ENCODE assay signal across 18 cellular contexts in the genomic region with DNA sequence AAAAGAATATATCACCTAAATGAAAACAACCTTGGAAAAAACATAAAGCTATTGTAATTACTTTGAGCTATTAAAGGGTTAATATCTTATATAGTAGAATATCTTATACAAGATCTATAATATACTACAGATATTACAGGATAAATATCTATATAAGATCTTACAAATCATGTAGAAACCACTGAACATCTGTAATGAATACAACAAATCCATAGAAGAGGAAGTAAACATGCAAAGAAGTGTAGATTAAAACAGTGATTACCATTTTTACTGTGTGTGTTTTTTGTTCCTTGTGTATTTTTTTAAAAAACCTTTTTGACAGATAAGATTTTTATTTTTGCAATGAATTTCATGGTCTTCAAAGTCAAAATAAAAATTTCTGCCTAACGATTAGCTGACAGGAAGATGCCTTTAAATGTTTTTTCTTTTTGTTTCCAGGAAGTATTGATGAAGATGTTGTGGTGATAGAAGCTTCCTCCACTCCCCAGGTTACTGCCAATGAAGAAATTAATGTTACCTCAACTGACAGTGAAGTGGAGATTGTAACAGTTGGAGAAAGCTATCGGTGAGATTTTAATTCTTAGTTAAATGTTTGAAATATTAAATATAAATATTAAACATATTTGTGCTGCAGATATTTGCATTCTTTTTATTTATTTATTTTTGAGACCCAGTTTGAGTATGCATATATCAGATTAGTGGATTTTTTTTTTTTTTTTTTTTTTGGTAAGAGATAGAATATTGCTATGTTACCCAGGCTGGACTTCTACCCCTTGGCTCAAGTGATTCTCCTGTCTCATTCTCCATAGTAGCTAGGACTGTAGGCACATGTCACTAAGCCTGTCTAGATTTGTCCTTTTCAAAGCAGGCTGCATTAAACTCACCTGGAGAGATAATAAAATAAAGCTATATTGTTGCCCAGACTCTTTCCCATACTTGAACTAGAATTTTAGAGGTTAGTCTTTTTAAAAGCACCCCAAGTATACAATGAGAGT. TPM values are rescaled to one million over a fixed set of nuclear protein-coding genes. Genes with fewer than 3 reads are reported as not detected.
DNase-seq lines count a peak whose midpoint lies in the region; ATAC-seq, FAIRE-seq and TF ChIP-seq lines count a peak whose summit lies in the region.
"Had no signal": no experiment of that assay in that cellular context is flagged by ENCODE, and none has a peak within 500 bp of the region (broad histone marks: within the 10 kb centered on the region; RNA-seq: fewer than 3 reads in every experiment).

No MANE protein-coding gene starts in this region.

- no peak for TF ChIP-seq CTCF in chondrocyte (IDR thresholded peaks at IDR 0.05)

- H3K4me1 ChIP-seq in CD4-positive, CD25-positive, alpha-beta regulatory T cell (ENCODE audit: control insufficient read depth, insufficient read depth, low read length, poor library complexity, severe bottlenecking): peaks cover 26% of the 10 kb centered on the region
- H3K4me1 ChIP-seq: prostate gland had no signal

- peaks cover 18% of the 10 kb centered on the region for H3K36me3 Mint-ChIP-seq in CD4-positive, CD25-positive, alpha-beta regulatory T cell
- H3K36me3 Mint-ChIP-seq in T-helper 2 cell treated with Interferon-gamma antibody and Interleukin-4, amounts not matched to agents 5 μg/mL and 100 μg/mL, for 36 hours (ENCODE audit: low read depth): peaks cover 41% of the 10 kb centered on the region
- peaks cover 10% of the 10 kb centered on the region for H3K36me3 Mint-ChIP-seq in chondrocyte (ENCODE audit: low read depth)

- H3K27me3 Mint-ChIP-seq in CD4-positive, CD25-positive, alpha-beta regulatory T cell: no peaks in the 10 kb centered on the region
- no peaks in the 10 kb centered on the region for H3K27me3 Mint-ChIP-seq in T-helper 2 cell treated with Interferon-gamma antibody and Interleukin-4, amounts not matched to agents 5 μg/mL and 100 μg/mL, for 36 hours (ENCODE audit: low read depth)
- H3K27me3 Mint-ChIP-seq in chondrocyte (ENCODE audit: low read depth): no peaks in the 10 kb centered on the region
- H3K27me3 Mint-ChIP-seq: activated naive CD8-positive, alpha-beta T cell; brain had no signal

- H3K9me3 ChIP-seq in CD4-positive, CD25-positive, alpha-beta regulatory T cell (ENCODE audit: control insufficient read depth in 2 of 2, low read length in 2 of 2): no peaks in the 10 kb centered on the region
- H3K9me3 ChIP-seq: prostate gland, thoracic aorta had no signal

- H3K4me3 Mint-ChIP-seq in CD4-positive, CD25-positive, alpha-beta regulatory T cell: peak overlapping the region; percentile 72 to 80 (median 78)
- H3K4me3 Mint-ChIP-seq in T-helper 2 cell treated with Interferon-gamma antibody and Interleukin-4, amounts not matched to agents 5 μg/mL and 100 μg/mL, for 36 hours: peak overlapping the region; percentile 86
- no peak overlapping the region for H3K4me3 Mint-ChIP-seq in chondrocyte (ENCODE audit: unreplicated experiment)
- H3K4me3 Mint-ChIP-seq: activated naive CD8-positive, alpha-beta T cell; brain had no signal

- peak overlapping the region; percentile 62 to 92 (median 86) for H3K27ac Mint-ChIP-seq in CD4-positive, CD25-positive, alpha-beta regulatory T cell
- peak overlapping the region; percentile 94 for H3K27ac Mint-ChIP-seq in T-helper 2 cell treated with Interferon-gamma antibody and Interleukin-4, amounts not matched to agents 5 μg/mL and 100 μg/mL, for 36 hours
- H3K27ac Mint-ChIP-seq in chondrocyte (ENCODE audit: unreplicated experiment): no peak overlapping the region
- H3K27ac Mint-ChIP-seq: activated naive CD8-positive, alpha-beta T cell had no signal

- FAIRE-seq in G401.6 (lab: Jason Lieb, UNC) (peak; percentile 47), GM12891 (lab: Jason Lieb, UNC) (no peak)

- no peak for TF ChIP-seq POLR2A in GM12891 (IDR thresholded peaks at IDR 0.05; ENCODE audit: low read depth, low read length)

- no peaks in the 10 kb centered on the region for H3K27me3 ChIP-seq in CD4-positive, CD25-positive, alpha-beta regulatory T cell (ENCODE audit: control insufficient read depth, insufficient read depth, low read length)

- H3K4me1 Mint-ChIP-seq in CD4-positive, CD25-positive, alpha-beta regulatory T cell: peaks cover 30 to 65% (median 53%) of the 10 kb centered on the region in 4 donors
- peaks cover 30% of the 10 kb centered on the region for H3K4me1 Mint-ChIP-seq in T-helper 2 cell treated with Interferon-gamma antibody and Interleukin-4, amounts not matched to agents 5 μg/mL and 100 μg/mL, for 36 hours (ENCODE audit: low read depth)
- no peaks in the 10 kb centered on the region for H3K4me1 Mint-ChIP-seq in chondrocyte (ENCODE audit: low read depth)
- H3K4me1 Mint-ChIP-seq: brain had no signal

- ATAC-seq in CD4-positive, CD25-positive, alpha-beta regulatory T cell (ENCODE audit: low read depth in 2 of 2): peak in 1 of 2 donors; percentile 65
- ATAC-seq in left lobe of liver (peak; percentile 91), HG03342 (IDR thresholded peaks at IDR 0.05; ENCODE audit: unreplicated experiment) (no peak)

- DNase-seq in CD4-positive, CD25-positive, alpha-beta regulatory T cell: peak in 2 of 3 donors; percentile 20 to 67
- DNase-seq in T-helper 2 cell treated with Interferon-gamma antibody and Interleukin-4, amounts not matched to agents 5 μg/mL and 100 μg/mL, for 36 hours (ENCODE audit: low spot score): no peak
- no peak for DNase-seq in left lobe of liver (ENCODE audit: low spot score)
- DNase-seq in chondrocyte (ENCODE audit: low spot score): no peak
- no peak for DNase-seq in GM12891 (ENCODE audit: insufficient read length, low spot score)
- no peak for DNase-seq in SKM-1 treated with dmso at 0.1 percent for 144 hours (lab: John Stamatoyannopoulos, UW; ENCODE audit: unreplicated experiment)
- DNase-seq: AML-193, dermis blood vessel endothelial cell, HCEC 1CT, NCI-H1694, NCI-H2227 treated with DMSO at 0.1 percent for 48 hours had no signal

- peak overlapping the region; percentile 65 for H3K27ac ChIP-seq in CD4-positive, CD25-positive, alpha-beta regulatory T cell (ENCODE audit: insufficient read depth, low read length, poor library complexity, severe bottlenecking)
- H3K27ac ChIP-seq: prostate gland, thoracic aorta had no signal

- no peaks in the 10 kb centered on the region for H3K9me3 Mint-ChIP-seq in CD4-positive, CD25-positive, alpha-beta regulatory T cell
- no peaks in the 10 kb centered on the region for H3K9me3 Mint-ChIP-seq in T-helper 2 cell treated with Interferon-gamma antibody and Interleukin-4, amounts not matched to agents 5 μg/mL and 100 μg/mL, for 36 hours
- H3K9me3 Mint-ChIP-seq in chondrocyte (ENCODE audit: low read depth): no peaks in the 10 kb centered on the region
- H3K9me3 Mint-ChIP-seq: brain had no signal

- peak overlapping the region; percentile 72 for H3K4me3 ChIP-seq in CD4-positive, CD25-positive, alpha-beta regulatory T cell (ENCODE audit: low read depth, low read length)
- H3K4me3 ChIP-seq: prostate gland, smooth muscle cell, thoracic aorta had no signal

- H3K36me3 ChIP-seq in CD4-positive, CD25-positive, alpha-beta regulatory T cell (ENCODE audit: control insufficient read depth, insufficient read depth, low read length): peaks cover 31% of the 10 kb centered on the region
- H3K36me3 ChIP-seq: prostate gland, thoracic aorta had no signal

TF ChIP-seq in GM12891, 5 proteins besides CTCF, POLR2A, EP300 and RAD21:
- no peak for TF ChIP-seq POU2F2 (IDR thresholded peaks at IDR 0.05; ENCODE audit: low read depth, low read length)
- TF ChIP-seq POLR2AphosphoS5 (IDR thresholded peaks at IDR 0.05; ENCODE audit: low read depth, low read length): no peak
- TF ChIP-seq TAF1 (IDR thresholded peaks at IDR 0.05; ENCODE audit: low read depth, low read length): no peak
- TF ChIP-seq PAX5 (IDR thresholded peaks at IDR 0.05; ENCODE audit: insufficient read depth, low read length, severe bottlenecking): no peak
- TF ChIP-seq SPI1 (IDR thresholded peaks at IDR 0.05; ENCODE audit: low read depth, low read length): no peak

RNA-seq across cellular contexts. Expression of gene CCNB2, which starts 52.8 kb away (rescaled TPM):
- total RNA-seq in CD4-positive, CD25-positive, alpha-beta regulatory T cell: 1.8 TPM
- 10 to 100 TPM in 2 of 4 donors, 1 to 10 TPM in 2; 5.0 to 15.9 (median 9.3) TPM for polyA plus RNA-seq in CD4-positive, CD25-positive, alpha-beta regulatory T cell
- 0.28 TPM for total RNA-seq in left lobe of liver
- 5.3 to 10.4 TPM (median 9.7 TPM) in 3 replicates for total RNA-seq in chondrocyte
- 56.7 TPM for polyA plus RNA-seq in GM12891 (2012; ENCODE audit: low read depth, missing spikeins)

Comparison
In these comparisons a context has a peak if more than half of its experiments do, and no peak if none do; other contexts are left out.
1. DNase-seq: peak in CD4-positive, CD25-positive, alpha-beta regulatory T cell (2 of 3); none in T-helper 2 cell treated with Interferon-gamma antibody and Interleukin-4, amounts not matched to agents 5 μg/mL and 100 μg/mL, for 36 hours (single experiment), left lobe of liver (single experiment), chondrocyte (single experiment), GM12891 (single experiment) and SKM-1 treated with dmso at 0.1 percent for 144 hours (single experiment).